Comparison of ENCODE assay signal across 11 cellular contexts in genomic region chr10:23325132-23325531, GRCh38. TPM values are rescaled to one million over a fixed set of nuclear protein-coding genes. Genes with fewer than 3 reads are reported as not detected.
A peak's percentile ranks its signal among the peaks of the same experiment; 100 is the strongest.
DNase-seq lines count a peak whose midpoint lies in the region; ATAC-seq and TF ChIP-seq lines count a peak whose summit lies in the region.
"Had no signal": no experiment of that assay in that cellular context is flagged by ENCODE, and none has a peak within 500 bp of the region (broad histone marks: within the 10 kb centered on the region; RNA-seq: fewer than 3 reads in every experiment).

No MANE protein-coding gene starts in this region.

- H3K4me3 Mint-ChIP-seq in endodermal cell = no peak overlapping the region

- no peaks in the 10 kb centered on the region for H3K27me3 Mint-ChIP-seq in endodermal cell (ENCODE audit: insufficient read depth)

- H3K36me3 ChIP-seq in endodermal cell (ENCODE audit: control insufficient read depth, insufficient read depth, low read length) = no peaks in the 10 kb centered on the region
- H3K36me3 ChIP-seq: ascending aorta had no signal

- 100% methylated on average over 1 of the region's 1 CpG for WGBS in endodermal cell (ENCODE audit: insufficient coverage in 1 of 2, insufficient read length in 1 of 2), 2 experiments

- H3K4me1 ChIP-seq in endodermal cell (ENCODE audit: control insufficient read depth, insufficient read depth, low read length) = no peaks in the 10 kb centered on the region
- H3K4me1 ChIP-seq: ascending aorta had no signal

- no peaks in the 10 kb centered on the region for H3K27me3 ChIP-seq in endodermal cell (ENCODE audit: control insufficient read depth, insufficient read depth, low read length, poor library complexity, severe bottlenecking)
- H3K27me3 ChIP-seq: ascending aorta had no signal

- no peaks in the 10 kb centered on the region for H3K4me1 Mint-ChIP-seq in endodermal cell

- no peak overlapping the region for H3K27ac ChIP-seq in endodermal cell (ENCODE audit: low read depth, low read length)
- H3K27ac ChIP-seq: ascending aorta had no signal

- no peak overlapping the region for H3K9ac ChIP-seq in endodermal cell (ENCODE audit: extremely low read depth, low read length, poor library complexity, severe bottlenecking)

- DNase-seq in epithelial cell of proximal tubule (ENCODE audit: low read depth) (no peak), endodermal cell (no peak), mucosa of gallbladder (ENCODE audit: low spot score) (no peak), islet precursor cell (no peak)
- DNase-seq: activated CD4-positive, CD25-positive, alpha-beta regulatory T cell; NCI-H1092 treated with DMSO at 0.1 percent for 48 hours; PC-3 had no signal

- TF ChIP-seq CTCF in epithelial cell of proximal tubule (conservative IDR thresholded peaks at IDR 0.05; ENCODE audit: low read depth, low read length) = peak; percentile 23
- no peak for TF ChIP-seq CTCF in endodermal cell (conservative IDR thresholded peaks at IDR 0.05)

- H3K4me3 ChIP-seq in epithelial cell of proximal tubule (ENCODE audit: low read depth, low read length) (no peak overlapping the region), endodermal cell (ENCODE audit: low read length) (no peak overlapping the region)
- H3K4me3 ChIP-seq: ascending aorta had no signal

- peak; percentile 97 for ATAC-seq in GM18498 (IDR thresholded peaks at IDR 0.05; ENCODE audit: unreplicated experiment)
- peak; percentile 96 for ATAC-seq in GM19395 (IDR thresholded peaks at IDR 0.05; ENCODE audit: unreplicated experiment)
- peak; percentile 83 for ATAC-seq in HG03025 (IDR thresholded peaks at IDR 0.05; ENCODE audit: low FRiP score, unreplicated experiment)
- ATAC-seq: PC-3 had no signal

- H3K27ac Mint-ChIP-seq in endodermal cell = no peak overlapping the region

- no peaks in the 10 kb centered on the region for H3K36me3 Mint-ChIP-seq in endodermal cell (ENCODE audit: low read depth)

- no peaks in the 10 kb centered on the region for H3K9me3 ChIP-seq in endodermal cell (ENCODE audit: control insufficient read depth, low read length)

- H3K9me3 Mint-ChIP-seq in endodermal cell = no peaks in the 10 kb centered on the region

RNA-seq across cellular contexts. Expression of gene C10orf67, which starts 19.5 kb away (rescaled TPM):
- total RNA-seq in epithelial cell of proximal tubule (0.40 and 0.43 TPM in 2 replicates), endodermal cell (not detected), mucosa of gallbladder (0.14 TPM)
- polyA plus RNA-seq in endodermal cell (2013, experiment 1 of 2) = 0.28 TPM
- polyA plus RNA-seq in endodermal cell (2013, experiment 2 of 2) = 0.79 TPM
- total RNA-seq: ascending aorta had no signal
